Comparison of ENCODE assay signal across 35 cellular contexts in genomic region chr4:1631136-1631535, GRCh38. TPM values are rescaled to one million over a fixed set of nuclear protein-coding genes. Genes with fewer than 3 reads are reported as not detected.
DNase-seq lines count a peak whose midpoint lies in the region; ATAC-seq, FAIRE-seq and TF ChIP-seq lines count a peak whose summit lies in the region.
"Had no signal": no experiment of that assay in that cellular context is flagged by ENCODE, and none has a peak within 500 bp of the region (broad histone marks: within the 10 kb centered on the region; RNA-seq: fewer than 3 reads in every experiment).

No MANE protein-coding gene starts in this region.

- H3K14ac ChIP-seq in H1 (ENCODE audit: insufficient read length): no peak overlapping the region
- peak overlapping the region; percentile 82 for H3K14ac ChIP-seq in neuronal stem cell (ENCODE audit: low read length)

- DNase-seq in H1 (ENCODE audit: low read depth in 1 of 2, low spot score in 2 of 2): no peak
- no peak for DNase-seq in fibroblast of the aortic adventitia (ENCODE audit: low read depth)
- no peak for DNase-seq in neuronal stem cell (ENCODE audit: low spot score)
- DNase-seq in spleen: peak; percentile 73
- no peak for DNase-seq in NCI-H1105 treated with DMSO at 0.1 percent for 48 hours (lab: John Stamatoyannopoulos, UW)
- DNase-seq in NCI-H2171 (lab: John Stamatoyannopoulos, UW): no peak
- DNase-seq: 8988T; ACHN; AML-193; BE2C; C1 segment of cervical spinal cord; Caco-2; Calu3; CD4-positive, alpha-beta memory T cell; CD4-positive, alpha-beta T cell; CD4-positive, CD25-positive, alpha-beta regulatory T cell; CD8-positive, alpha-beta memory T cell; CD8-positive, alpha-beta T cell; COR-L47; DMS 273 treated with DMSO at 0.1 percent for 48 hours; DMS153; DMS53; DMS79; DMS79 treated with DMSO at 0.1 percent for 48 hours; DND-41; EL had no signal

- H3K18ac ChIP-seq in H1 (ENCODE audit: extremely low read depth, low read length) (no peak overlapping the region), neuronal stem cell (ENCODE audit: low read length) (peak overlapping the region; percentile 28)

- no peak overlapping the region for H4K8ac ChIP-seq in H1 (ENCODE audit: extremely low read depth, insufficient read depth, low read length)
- H4K8ac ChIP-seq in neuronal stem cell (ENCODE audit: low read depth, low read length): no peak overlapping the region

- no peak overlapping the region for H2BK15ac ChIP-seq in H1 (ENCODE audit: low read length)
- no peak overlapping the region for H2BK15ac ChIP-seq in neuronal stem cell (ENCODE audit: low read length)

- no peak overlapping the region for H3K9ac ChIP-seq in H1 (replicated peaks in 1 of 4; ENCODE audit: extremely low read depth in 1 of 4, low read depth in 3 of 4, low read length in 3 of 4)
- H3K9ac ChIP-seq in neuronal stem cell (ENCODE audit: low read depth, low read length, poor library complexity): no peak overlapping the region
- H3K9ac ChIP-seq: BLaER1; BLaER1 treated with 17β-estradiol and CSF1 and Interleukin-3, amounts not matched to agents 10 nM and 100 nM had no signal

- no peak overlapping the region for H3K4ac ChIP-seq in H1 (replicated peaks; ENCODE audit: insufficient read length, low read depth, low read length)
- H3K4ac ChIP-seq in neuronal stem cell (ENCODE audit: low read length): no peak overlapping the region

- CTCF ChIA-PET in H1 (lab: Charles Lee; ENCODE audit: partially characterized antibody): interaction anchor here (0.5 to 1.5 kb wide), 5 partner anchors 14 to 100 kb away, joined by 3 to 4 read pairs (median 3); no protein-coding TSS in a partner anchor

- peaks cover 0 to 5% of the 10 kb centered on the region in 2 experiments for H4K20me1 ChIP-seq in H1 (replicated peaks in 1 of 2; ENCODE audit: control insufficient read depth in 1 of 2, insufficient read depth in 2 of 2, low read length in 2 of 2)
- H4K20me1 ChIP-seq: BLaER1; BLaER1 treated with 17β-estradiol and CSF1 and Interleukin-3, amounts not matched to agents 10 nM and 100 nM had no signal

- ATAC-seq in GM19463 (IDR thresholded peaks at IDR 0.05; ENCODE audit: unreplicated experiment): no peak
- no peak for ATAC-seq in GM18517 (IDR thresholded peaks at IDR 0.05; ENCODE audit: unreplicated experiment)
- ATAC-seq: A549; CD8-positive, alpha-beta T cell had no signal

- 88% methylated on average over 9 of the region's 9 CpGs; no CpG with 5 or more reads in 1 of the 2 experiments for WGBS in H1 (ENCODE audit: extremely low coverage in 1 of 2, insufficient coverage in 1 of 2, insufficient read length in 1 of 2, insufficient replicate concordance in 2 of 2, low coverage in 1 of 2, low lambda C conversion rate in 2 of 2, missing lambda C conversion rate in 1 of 2), 2 experiments
- no CpG with 5 or more reads among the region's 9 CpGs for WGBS in neuronal stem cell (ENCODE audit: extremely low coverage in 2 of 2, insufficient read length in 2 of 2, insufficient replicate concordance in 1 of 2), 2 donors
- 84 to 94% (median 86%) methylated on average over 8 to 9 of the region's 9 CpGs for WGBS in spleen, 5 donors

- no peak overlapping the region for H2BK20ac ChIP-seq in H1 (ENCODE audit: low read length)

- TF ChIP-seq CTCF in H1 (IDR thresholded peaks at IDR 0.05; ENCODE audit: control extremely low read depth in 1 of 3, insufficient read depth in 1 of 3, low read depth in 1 of 3, low read length in 3 of 3) (no peak), fibroblast of the aortic adventitia (IDR thresholded peaks at IDR 0.05; ENCODE audit: insufficient read depth, low read length) (peak; percentile 4), spleen (IDR thresholded peaks at IDR 0.05 in 8 of 11, conservative IDR thresholded peaks at IDR 0.05 in 3 of 11) (no peak)

- H4K5ac ChIP-seq in H1 (ENCODE audit: insufficient read length, low read depth, low read length): no peak overlapping the region

- H3K36me3 ChIP-seq in H1 (ENCODE audit: control insufficient read depth in 2 of 4, insufficient read depth in 4 of 4, low read length in 3 of 4) (no peaks in the 10 kb centered on the region), neuronal stem cell (replicated peaks in 1 of 2; ENCODE audit: control insufficient read depth in 2 of 2, insufficient read depth in 2 of 2, low read length in 2 of 2) (no peaks in the 10 kb centered on the region), spleen (no peaks in the 10 kb centered on the region)
- H3K36me3 ChIP-seq: BE2C; BLaER1; BLaER1 treated with 17β-estradiol and CSF1 and Interleukin-3, amounts not matched to agents 10 nM and 100 nM had no signal

- intact Hi-C loops in spleen (cut with DNase I; ENCODE audit: low total_unique reads): no loop called here

- TF ChIP-seq EP300 in H1 (IDR thresholded peaks at IDR 0.05; ENCODE audit: borderline replicate concordance in 1 of 2, low read depth in 2 of 2, low read length in 2 of 2): no peak

- H2AFZ ChIP-seq in H1 (ENCODE audit: low read length): no peak overlapping the region
- H2AFZ ChIP-seq in neuronal stem cell (ENCODE audit: low read length): no peak overlapping the region

- TF ChIP-seq RAD21 in H1 (IDR thresholded peaks at IDR 0.05 in 1 of 2, conservative IDR thresholded peaks at IDR 0.05 in 1 of 2; ENCODE audit: low read depth in 2 of 2, low read length in 2 of 2): no peak

- no peak for TF ChIP-seq POLR2A in H1 (IDR thresholded peaks at IDR 0.05; ENCODE audit: control extremely low read depth in 1 of 2, low read depth in 2 of 2, low read length in 2 of 2)
- no peak for TF ChIP-seq POLR2A in spleen (IDR thresholded peaks at IDR 0.05)

- H3K4me3 ChIP-seq in H1 (ENCODE audit: extremely low read depth in 1 of 4, insufficient read depth in 2 of 4, low read depth in 3 of 4, low read length in 4 of 4): no peak overlapping the region
- H3K4me3 ChIP-seq in fibroblast of the aortic adventitia (ENCODE audit: low read depth, low read length): no peak overlapping the region
- H3K4me3 ChIP-seq in neuronal stem cell (ENCODE audit: low read length in 2 of 2): peak overlapping the region in 1 of 2 donors; percentile 16
- no peak overlapping the region for H3K4me3 ChIP-seq in spleen
- H3K4me3 ChIP-seq: A549; BLaER1; BLaER1 treated with 17β-estradiol and CSF1 and Interleukin-3, amounts not matched to agents 10 nM and 100 nM had no signal

- H3K27me3 ChIP-seq in H1 (replicated peaks in 1 of 4; ENCODE audit: control insufficient read depth in 3 of 4, extremely low read depth in 1 of 4, insufficient read depth in 3 of 4, low read length in 3 of 4) (no peaks in the 10 kb centered on the region), neuronal stem cell (ENCODE audit: control insufficient read depth in 3 of 3, insufficient read depth in 3 of 3, low read depth in 1 of 3, low read length in 3 of 3) (peaks cover 0 to 8% (median 0%) of the 10 kb centered on the region in 3 experiments), spleen (replicated peaks in 1 of 7) (peaks cover 0 to 20% (median 0%) of the 10 kb centered on the region in 7 donors)
- H3K27me3 ChIP-seq: BLaER1; BLaER1 treated with 17β-estradiol and CSF1 and Interleukin-3, amounts not matched to agents 10 nM and 100 nM had no signal

- no peaks in the 10 kb centered on the region for H3K4me1 ChIP-seq in H1 (replicated peaks in 1 of 4; ENCODE audit: control insufficient read depth in 3 of 4, insufficient read depth in 4 of 4, low read length in 3 of 4)
- H3K4me1 ChIP-seq in neuronal stem cell (ENCODE audit: control insufficient read depth in 2 of 2, insufficient read depth in 1 of 2, low read depth in 1 of 2, low read length in 2 of 2): peaks cover 0 to 2% of the 10 kb centered on the region in 2 donors
- H3K4me1 ChIP-seq in spleen: peaks cover 0 to 8% (median 5%) of the 10 kb centered on the region in 6 donors
- H3K4me1 ChIP-seq: A549, BE2C, Caco-2 had no signal

- H3K56ac ChIP-seq in H1 (replicated peaks; ENCODE audit: insufficient read length, low read depth, low read length): peak overlapping the region; percentile 6

- H2BK120ac ChIP-seq in H1 (replicated peaks; ENCODE audit: low read depth, low read length) (no peak overlapping the region), neuronal stem cell (ENCODE audit: low read depth, low read length) (no peak overlapping the region)

- no peaks in the 10 kb centered on the region for H3K23me2 ChIP-seq in H1 (ENCODE audit: low read depth, low read length)

- no peak overlapping the region for H2BK5ac ChIP-seq in H1 (ENCODE audit: low read depth, low read length)
- H2BK5ac ChIP-seq in neuronal stem cell (ENCODE audit: low read length): peak overlapping the region; percentile 39

- H2AK5ac ChIP-seq in H1 (ENCODE audit: low read depth, low read length) (0 out of 2 replicates have a peak overlapping the region, but pooled peaks have one; percentile 8), neuronal stem cell (ENCODE audit: low read depth, low read length) (peak overlapping the region; percentile 63)

- H3K79me2 ChIP-seq in H1 (ENCODE audit: control insufficient read depth in 1 of 2, insufficient read depth in 2 of 2, low read length in 2 of 2): no peaks in the 10 kb centered on the region

- H3K4me2 ChIP-seq in H1 (ENCODE audit: insufficient read depth in 1 of 2, low read depth in 2 of 2, low read length in 2 of 2) (no peak overlapping the region), neuronal stem cell (ENCODE audit: insufficient read depth, low read length, poor library complexity, severe bottlenecking) (no peak overlapping the region)
- H3K4me2 ChIP-seq: A549; BLaER1; BLaER1 treated with 17β-estradiol and CSF1 and Interleukin-3, amounts not matched to agents 10 nM and 100 nM had no signal

- POLR2A ChIA-PET in H1 (lab: Charles Lee; ENCODE audit: partially characterized antibody): no interaction called here

- FAIRE-seq in H1 (lab: Jason Lieb, UNC): no peak
- FAIRE-seq: A204.1, A549, D721Med had no signal

- no peaks in the 10 kb centered on the region for H3K79me1 ChIP-seq in H1 (ENCODE audit: low read depth, low read length)
- no peaks in the 10 kb centered on the region for H3K79me1 ChIP-seq in neuronal stem cell (ENCODE audit: low read depth, low read length)

- H2BK12ac ChIP-seq in H1 (ENCODE audit: low read depth, low read length): no peak overlapping the region
- no peak overlapping the region for H2BK12ac ChIP-seq in neuronal stem cell (ENCODE audit: low read length)

- H3K23ac ChIP-seq in H1 (ENCODE audit: insufficient read length) (no peak overlapping the region), neuronal stem cell (ENCODE audit: low read depth, low read length, poor library complexity) (no peak overlapping the region)

- H3K27ac ChIP-seq in H1 (ENCODE audit: low read depth, low read length) (no peak overlapping the region), neuronal stem cell (replicated peaks; ENCODE audit: low read length) (no peak overlapping the region), spleen (no peak overlapping the region)
- H3K27ac ChIP-seq: 22Rv1; A549; BLaER1; BLaER1 treated with 17β-estradiol and CSF1 and Interleukin-3, amounts not matched to agents 10 nM and 100 nM; C4-2B had no signal

- H3K9me3 ChIP-seq in H1 (ENCODE audit: insufficient read depth in 2 of 2, low read depth in 1 of 2, low read length in 1 of 2) (peaks cover 0 to 14% of the 10 kb centered on the region in 2 experiments; a peak in 1 of 4 replicates), neuronal stem cell (replicated peaks in 1 of 2; ENCODE audit: control insufficient read depth in 2 of 2, insufficient read depth in 1 of 2, low read depth in 1 of 2, low read length in 2 of 2) (no peaks in the 10 kb centered on the region), spleen (no peaks in the 10 kb centered on the region)
- H3K9me3 ChIP-seq: A549, BE2C, BLaER1, Caco-2 had no signal

- H4K91ac ChIP-seq in H1 (replicated peaks; ENCODE audit: insufficient read length, low read length): no peak overlapping the region
- H4K91ac ChIP-seq in neuronal stem cell (ENCODE audit: low read depth, low read length, poor library complexity): no peak overlapping the region

RNA-seq across cellular contexts. Expression of gene FAM53A, which starts 53.0 kb away (rescaled TPM):
- total RNA-seq in H1 (2021; fragmentation: NEBNext Ultra II Directional; extraction: Animal tissue kit (Norgen Biotek cat#: 25700)): 2.0 and 2.8 TPM in 2 replicates
- polyA plus RNA-seq in H1 (2011; rRNA removed) (1.9 and 2.5 TPM in 2 replicates), spleen (1 to 10 TPM; 1.2 to 2.7 (median 2.4) TPM)
- polyA plus RNA-seq in H1 (2011; cell fraction: cytosol; rRNA removed): 2.2 TPM
- 3.8 TPM for polyA plus RNA-seq in H1 (2011; cell fraction: nucleus; rRNA removed)
- polyA plus RNA-seq in H1 (2012, experiment 1 of 2): 0.57 to 2.2 TPM (median 1.6 TPM) in 4 replicates
- 1.1 TPM for polyA plus RNA-seq in H1 (2012, experiment 2 of 2)
- polyA plus RNA-seq in H1 (2013, experiment 1 of 2): 1.4 TPM
- polyA plus RNA-seq in H1 (2013, experiment 2 of 2): 1.1 TPM
- 3.3 and 3.7 TPM in 2 replicates for polyA minus RNA-seq in H1 (2011; rRNA and poly(A)+ RNA removed)
- polyA minus RNA-seq in H1 (2011; cell fraction: cytosol; rRNA and poly(A)+ RNA removed): 1.3 TPM
- 2.3 TPM for polyA minus RNA-seq in H1 (2011; cell fraction: nucleus; rRNA and poly(A)+ RNA removed)
- total RNA-seq in fibroblast of the aortic adventitia (ENCODE audit: low replicate concordance) (1.6 and 2.5 TPM in 2 replicates), spleen (1 to 10 TPM in 6 of 7 donors, under 1 TPM in 1; 0.60 to 4.3 (median 1.9) TPM)
- polyA plus RNA-seq in neuronal stem cell (2013, experiment 1 of 2): 2.0 TPM
- 1.3 TPM for polyA plus RNA-seq in neuronal stem cell (2013, experiment 2 of 2)
